Comparison of ENCODE assay signal across 8 cellular contexts in the genomic region with DNA sequence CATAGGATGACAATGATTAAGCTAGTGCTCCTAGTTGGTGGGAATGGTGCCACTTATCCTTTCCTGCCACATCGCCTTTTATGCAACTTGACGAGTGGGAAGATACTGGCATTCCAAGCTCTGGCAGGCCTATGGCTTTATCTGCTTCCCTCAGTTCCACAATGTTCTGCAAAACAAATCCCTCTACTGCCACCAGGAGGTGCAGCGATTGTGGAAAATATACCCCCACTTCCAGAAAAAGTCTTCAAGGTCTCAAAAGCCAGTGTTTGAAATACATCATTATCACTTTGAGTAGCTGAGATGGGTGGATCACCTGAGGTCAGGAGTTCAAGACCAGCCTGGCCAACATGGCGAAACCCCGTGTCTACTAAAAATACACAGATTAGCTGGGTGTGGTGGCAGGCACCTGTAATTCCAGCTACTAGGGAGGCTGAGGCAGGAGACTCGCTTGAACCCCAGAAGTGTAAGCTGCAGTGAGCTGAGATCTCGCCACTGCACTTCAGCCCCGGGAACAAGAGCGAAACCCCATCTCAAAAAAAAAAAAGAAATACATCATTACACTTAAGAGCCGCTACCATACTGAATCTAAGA. TPM values are rescaled to one million over a fixed set of nuclear protein-coding genes. Genes with fewer than 3 reads are reported as not detected.
DNase-seq lines count a peak whose midpoint lies in the region; ATAC-seq, FAIRE-seq and TF ChIP-seq lines count a peak whose summit lies in the region.

No MANE protein-coding gene starts in this region.

- H3K79me2 ChIP-seq in GM23338 (replicated peaks; ENCODE audit: insufficient read depth): peaks cover 84% of the 10 kb centered on the region

- no peaks in the 10 kb centered on the region for H3F3A ChIP-seq in GM23338 (replicated peaks; ENCODE audit: low read depth)

- peaks cover 19% of the 10 kb centered on the region for H4K20me1 ChIP-seq in GM23338 (replicated peaks; ENCODE audit: insufficient read depth)

- H3K27ac Mint-ChIP-seq in CD8-positive, alpha-beta T cell: peak overlapping the region; percentile 32
- H3K27ac Mint-ChIP-seq in GM23338: no peak overlapping the region
- no peak overlapping the region for H3K27ac Mint-ChIP-seq in stimulated activated naive B cell treated with anti-CD40 and anti-IgM and Interleukin-4, amounts not matched to agents 10 μg/mL and 1 μg/mL and 100 μg/mL, for 72 hours

- no peaks in the 10 kb centered on the region for H3K36me3 ChIP-seq in CD8-positive, alpha-beta T cell (ENCODE audit: insufficient read depth, low read length)
- H3K36me3 ChIP-seq in GM23338 (ENCODE audit: insufficient read depth) (no peaks in the 10 kb centered on the region), Panc1 (ENCODE audit: control insufficient read depth, insufficient read depth, low read length) (peaks cover 4% of the 10 kb centered on the region; the same call in 1 of the 2 replicates), bronchial epithelial cell (ENCODE audit: control insufficient read depth, insufficient read depth, low read length) (peaks cover 2% of the 10 kb centered on the region), transverse colon (no peaks in the 10 kb centered on the region)

- in situ Hi-C loops in Panc1 (cut with HindIII; ENCODE audit: low pct_unique_long_range_greater_than_20kb, low sequenced_read_pairs): no loop called here
- in situ Hi-C loops in transverse colon (cut with MboI; ENCODE audit: low pct_ligation_motif_present in 1 of 4, low pct_unique_long_range_greater_than_20kb in 1 of 4, low sequenced_read_pairs in 3 of 4): no loop called here

- BruUV-seq in Panc1 (replicated peaks; lab: Mats Ljungman, UMichigan): no TSS peak

- 36 to 65% methylated on average over 4 to 10 of the region's 10 CpGs for WGBS in transverse colon (ENCODE audit: low coverage in 1 of 2), 2 donors

- no peaks in the 10 kb centered on the region for H3K27me3 ChIP-seq in CD8-positive, alpha-beta T cell (ENCODE audit: insufficient read depth, low read length)
- H3K27me3 ChIP-seq in GM23338 (ENCODE audit: insufficient read depth) (no peaks in the 10 kb centered on the region), Panc1 (ENCODE audit: control insufficient read depth, insufficient read depth, low read length) (no peaks in the 10 kb centered on the region), bronchial epithelial cell (ENCODE audit: control insufficient read depth, insufficient read depth, low read length) (no peaks in the 10 kb centered on the region), transverse colon (no peaks in the 10 kb centered on the region)

- intact Hi-C loops in CD8-positive, alpha-beta T cell (cut with DNase I, micrococcal nuclease): loop anchor here (5.0 to 10.0 kb wide), 8 partner anchors 33 to 1409 kb away; a partner anchor contains a TSS
- intact Hi-C loops in Panc1 (cut with micrococcal nuclease; ENCODE audit: unreplicated experiment): loop anchor here (10.0 kb wide), 1 partner anchor 89 kb away; no protein-coding TSS in a partner anchor
- intact Hi-C loops in left colon (cut with DNase I, micrococcal nuclease): loop anchor here in 1 of 2 donors (10.0 kb wide), 1 partner anchor 139 kb away; no protein-coding TSS in a partner anchor
- intact Hi-C loops in transverse colon (cut with DNase I; ENCODE audit: low total_unique reads): loop anchor here (10.0 kb wide), 1 partner anchor 139 kb away; no protein-coding TSS in a partner anchor

- no peaks in the 10 kb centered on the region for H3K9me2 ChIP-seq in GM23338 (ENCODE audit: insufficient read depth)

- TF ChIP-seq EP300 in transverse colon (IDR thresholded peaks at IDR 0.05; ENCODE audit: low read depth): no peak

- no peaks in the 10 kb centered on the region for H3K9me3 ChIP-seq in CD8-positive, alpha-beta T cell (ENCODE audit: low read length)
- H3K9me3 ChIP-seq in Panc1 (ENCODE audit: control insufficient read depth, insufficient read depth, low read depth, low read length): no peaks in the 10 kb centered on the region
- no peaks in the 10 kb centered on the region for H3K9me3 ChIP-seq in transverse colon

- H3K4me3 ChIP-seq in CD8-positive, alpha-beta T cell (ENCODE audit: low read depth, low read length): no peak overlapping the region
- H3K4me3 ChIP-seq in GM23338: no peak overlapping the region
- H3K4me3 ChIP-seq in Panc1 (ENCODE audit: low read depth in 2 of 2, low read length in 2 of 2): no peak overlapping the region
- no peak overlapping the region for H3K4me3 ChIP-seq in bronchial epithelial cell (ENCODE audit: low read depth, low read length)
- H3K4me3 ChIP-seq in transverse colon: no peak overlapping the region

- POLR2A ChIA-PET in CD8-positive, alpha-beta T cell (lab: Charles Lee): interaction anchor here (0.5 to 0.6 kb wide), 2 partner anchors 9 to 30 kb away, joined by 3 read pairs; no protein-coding TSS in a partner anchor
- POLR2A ChIA-PET in Panc1 (lab: Charles Lee): no interaction called here

- no peak overlapping the region for H2AFZ ChIP-seq in GM23338

- peaks cover 69% of the 10 kb centered on the region for H3K4me1 Mint-ChIP-seq in CD8-positive, alpha-beta T cell (ENCODE audit: low read depth)
- H3K4me1 Mint-ChIP-seq in GM23338: peaks cover 24% of the 10 kb centered on the region
- peaks cover 20 to 59% of the 10 kb centered on the region in 2 donors for H3K4me1 Mint-ChIP-seq in stimulated activated naive B cell treated with anti-CD40 and anti-IgM and Interleukin-4, amounts not matched to agents 10 μg/mL and 1 μg/mL and 100 μg/mL, for 72 hours

- H3K27ac ChIP-seq in CD8-positive, alpha-beta T cell (ENCODE audit: low read depth, low read length): no peak overlapping the region
- H3K27ac ChIP-seq in GM23338 (ENCODE audit: low read depth) (peak overlapping the region; percentile 39; the same call in 1 of the 2 replicates), Panc1 (ENCODE audit: low read length) (no peak overlapping the region), transverse colon (peak overlapping the region; percentile 0 to 94 (median 36))

- no peak for FAIRE-seq in bronchial epithelial cell (lab: Jason Lieb, UNC)

- H3K9me3 Mint-ChIP-seq in CD8-positive, alpha-beta T cell: no peaks in the 10 kb centered on the region
- H3K9me3 Mint-ChIP-seq in GM23338: no peaks in the 10 kb centered on the region; the same call in 2 of the 3 replicates
- no peaks in the 10 kb centered on the region for H3K9me3 Mint-ChIP-seq in stimulated activated naive B cell treated with anti-CD40 and anti-IgM and Interleukin-4, amounts not matched to agents 10 μg/mL and 1 μg/mL and 100 μg/mL, for 72 hours

- H3K4me3 Mint-ChIP-seq in CD8-positive, alpha-beta T cell: no peak overlapping the region
- H3K4me3 Mint-ChIP-seq in GM23338: no peak overlapping the region; the same call in 2 of the 3 replicates
- peak overlapping the region in 1 of 2 donors; percentile 66 for H3K4me3 Mint-ChIP-seq in stimulated activated naive B cell treated with anti-CD40 and anti-IgM and Interleukin-4, amounts not matched to agents 10 μg/mL and 1 μg/mL and 100 μg/mL, for 72 hours

- peak; percentile 45 for TF ChIP-seq CTCF in CD8-positive, alpha-beta T cell (IDR thresholded peaks at IDR 0.05)
- TF ChIP-seq CTCF in GM23338 (conservative IDR thresholded peaks at IDR 0.05; ENCODE audit: low read depth in 2 of 2) (peak; percentile 81 to 82), Panc1 (IDR thresholded peaks at IDR 0.05) (peak; percentile 82), bronchial epithelial cell (IDR thresholded peaks at IDR 0.05; ENCODE audit: insufficient read depth, low read length, severe bottlenecking) (peak; percentile 62), transverse colon (IDR thresholded peaks at IDR 0.05) (peak; percentile 58 to 81 (median 70))

- peak in 1 of 7 experiments; percentile 23 for DNase-seq in CD8-positive, alpha-beta T cell
- DNase-seq in GM23338 (ENCODE audit: low spot score): peak; percentile 87
- peak; percentile 42 for DNase-seq in Panc1 (ENCODE audit: low read depth, low spot score)
- DNase-seq in bronchial epithelial cell (ENCODE audit: low read depth): peak; percentile 66
- peak; percentile 50 to 72 for DNase-seq in left colon
- DNase-seq in transverse colon: peak; percentile 63
- no peak for DNase-seq in stimulated activated naive B cell treated with anti-CD40 and anti-IgM and Interleukin-4, amounts not matched to agents 10 μg/mL and 1 μg/mL and 100 μg/mL, for 72 hours

- no peak for TF ChIP-seq POLR2A in transverse colon (IDR thresholded peaks at IDR 0.05)

- H3K36me3 Mint-ChIP-seq in CD8-positive, alpha-beta T cell: peaks cover 23% of the 10 kb centered on the region
- H3K36me3 Mint-ChIP-seq in GM23338 (ENCODE audit: low read depth): peaks cover 7% of the 10 kb centered on the region; the same call in 1 of the 3 replicates
- peaks cover 12 to 17% of the 10 kb centered on the region in 2 donors for H3K36me3 Mint-ChIP-seq in stimulated activated naive B cell treated with anti-CD40 and anti-IgM and Interleukin-4, amounts not matched to agents 10 μg/mL and 1 μg/mL and 100 μg/mL, for 72 hours

- H3K27me3 Mint-ChIP-seq in CD8-positive, alpha-beta T cell (ENCODE audit: low read depth): no peaks in the 10 kb centered on the region
- H3K27me3 Mint-ChIP-seq in GM23338 (ENCODE audit: insufficient read depth, low read depth, poor library complexity): peaks cover 4% of the 10 kb centered on the region
- H3K27me3 Mint-ChIP-seq in stimulated activated naive B cell treated with anti-CD40 and anti-IgM and Interleukin-4, amounts not matched to agents 10 μg/mL and 1 μg/mL and 100 μg/mL, for 72 hours: no peaks in the 10 kb centered on the region

- ATAC-seq in CD8-positive, alpha-beta T cell: no peak
- ATAC-seq in GM23338 (peak; percentile 51), Panc1 (no peak), left colon (peak; percentile 40), GM19455 (IDR thresholded peaks at IDR 0.05; ENCODE audit: unreplicated experiment) (no peak)
- no peak for ATAC-seq in stimulated activated naive B cell treated with anti-CD40 and anti-IgM and Interleukin-4, amounts not matched to agents 10 μg/mL and 1 μg/mL and 100 μg/mL, for 72 hours (replicated peaks)

- H3K4me1 ChIP-seq in CD8-positive, alpha-beta T cell (ENCODE audit: insufficient read depth, low read length): peaks cover 34% of the 10 kb centered on the region
- peaks cover 17% of the 10 kb centered on the region for H3K4me1 ChIP-seq in GM23338 (ENCODE audit: insufficient read depth)
- H3K4me1 ChIP-seq in Panc1 (ENCODE audit: control insufficient read depth, insufficient read depth, low read length): peaks cover 6% of the 10 kb centered on the region
- H3K4me1 ChIP-seq in transverse colon: peaks cover 13 to 50% (median 19%) of the 10 kb centered on the region in 4 donors

- CTCF ChIA-PET in CD8-positive, alpha-beta T cell (lab: Charles Lee): interaction anchor here (0.7 to 2.7 kb wide), 6 partner anchors 22 to 1277 kb away, joined by 3 to 10 read pairs (median 6); no protein-coding TSS in a partner anchor
- CTCF ChIA-PET in Panc1 (lab: Charles Lee): interaction anchor here (0.7 to 1.4 kb wide), 3 partner anchors 23 to 94 kb away, joined by 4 to 8 read pairs (median 6); no protein-coding TSS in a partner anchor

- no peak overlapping the region for H3K4me2 ChIP-seq in GM23338

RNA-seq across cellular contexts. Expression of a gene that starts 3.4 kb away (rescaled TPM):
- total RNA-seq in CD8-positive, alpha-beta T cell: 100 to 1,000 TPM in 1 of 2 experiments, 10 to 100 TPM in 1; 94.7 to 101 TPM
- total RNA-seq in GM23338 (2014; rRNA removed; shearing (Covaris generic)): 82.1 and 101 TPM in 2 replicates
- 66.3 and 71.7 TPM in 2 replicates for polyA plus RNA-seq in GM23338 (2016; fragmentation: Nextera tagmentation; extraction: Ambion mirVana)
- total RNA-seq in Panc1 (2021; ENCODE audit: unreplicated experiment): 81.6 TPM
- 56.5 TPM for polyA plus RNA-seq in Panc1 (2012; ENCODE audit: insufficient read length)
- 148 and 288 TPM in 2 replicates for total RNA-seq in bronchial epithelial cell
- 100 to 1,000 TPM; 108 to 139 TPM for total RNA-seq in left colon
- total RNA-seq in transverse colon: 100 to 1,000 TPM in 3 of 4 donors, 10 to 100 TPM in 1; 75.6 to 174 (median 131) TPM

Comparison
In these comparisons a context has a peak if more than half of its experiments do, and no peak if none do; other contexts are left out.
1. ATAC-seq: peak in GM23338 (single experiment) and left colon (single experiment); none in CD8-positive, alpha-beta T cell (single experiment), Panc1 (single experiment), stimulated activated naive B cell treated with anti-CD40 and anti-IgM and Interleukin-4, amounts not matched to agents 10 μg/mL and 1 μg/mL and 100 μg/mL, for 72 hours (0 of 2) and GM19455 (single experiment).
2. H3K27ac ChIP-seq: peak in GM23338 (single experiment) and transverse colon (4 of 4); none in CD8-positive, alpha-beta T cell (single experiment) and Panc1 (single experiment).
3. Peak in every context shown above with its lines, with median percentiles within 50 percentile points of each other: CTCF ChIP-seq.